In genomic region chr11:44708523-44709280, GRCh38 we compare ENCODE assay signal across 1 cellular context.
TF ChIP-seq lines count a peak whose summit lies in the region.

No MANE protein-coding gene starts in this region.

TF ChIP-seq in H1, 55 proteins besides CTCF, POLR2A, EP300 and RAD21:
- no peak for TF ChIP-seq JUN (IDR thresholded peaks at IDR 0.05; ENCODE audit: low read depth, low read length)
- TF ChIP-seq CHD1 (IDR thresholded peaks at IDR 0.05; ENCODE audit: low read depth, low read length) = no peak
TF ChIP-seq in H1: peak in this region for 0.
